In the genomic region with DNA sequence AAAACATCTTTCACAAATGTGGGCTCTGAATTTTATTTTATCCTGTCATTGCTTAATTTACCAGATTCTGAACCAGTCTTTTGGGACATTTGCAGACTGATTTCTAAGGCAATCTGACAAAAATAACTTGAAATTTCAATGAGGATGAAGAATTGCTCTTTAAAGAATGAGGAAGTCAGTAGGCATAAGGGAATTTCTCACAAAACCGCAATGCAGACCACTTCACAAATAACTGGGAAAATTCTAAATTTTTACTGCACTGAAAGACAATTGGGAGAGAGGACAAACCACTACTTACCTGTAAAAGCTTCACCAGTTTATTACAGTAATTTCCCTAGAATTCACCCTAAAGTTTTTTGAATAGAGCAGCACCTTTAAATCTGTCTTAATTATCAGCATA, we compare ENCODE assay signal across 11 cellular contexts.
"Had no signal": no experiment of that assay in that cellular context is flagged by ENCODE, and none has a peak within 500 bp of the region (broad histone marks: within the 10 kb centered on the region; RNA-seq: fewer than 3 reads in every experiment).

No MANE protein-coding gene starts in this region.

- H3K36me3 ChIP-seq: HAP-1 had no signal

- H2AFZ ChIP-seq: GM23248, GM23338 had no signal

- H3K4me3 ChIP-seq: GM23248, GM23338, HAP-1 had no signal

- H3K4me1 ChIP-seq: HAP-1 had no signal

- DNase-seq: GM23248, GOT3, H7, H9, HCEC 1CT, HFFc6 had no signal

- H3K9me3 ChIP-seq: HAP-1 had no signal

- FAIRE-seq: H1, H54 had no signal

- ATAC-seq: GM23338, HCT116 had no signal

- H3K9ac ChIP-seq: GM23248 had no signal

- H3K4me2 ChIP-seq: GM23338 had no signal

- H3K27ac ChIP-seq: GM23248 had no signal
